Comparison of ENCODE assay signal across 12 cellular contexts in the genomic region with DNA sequence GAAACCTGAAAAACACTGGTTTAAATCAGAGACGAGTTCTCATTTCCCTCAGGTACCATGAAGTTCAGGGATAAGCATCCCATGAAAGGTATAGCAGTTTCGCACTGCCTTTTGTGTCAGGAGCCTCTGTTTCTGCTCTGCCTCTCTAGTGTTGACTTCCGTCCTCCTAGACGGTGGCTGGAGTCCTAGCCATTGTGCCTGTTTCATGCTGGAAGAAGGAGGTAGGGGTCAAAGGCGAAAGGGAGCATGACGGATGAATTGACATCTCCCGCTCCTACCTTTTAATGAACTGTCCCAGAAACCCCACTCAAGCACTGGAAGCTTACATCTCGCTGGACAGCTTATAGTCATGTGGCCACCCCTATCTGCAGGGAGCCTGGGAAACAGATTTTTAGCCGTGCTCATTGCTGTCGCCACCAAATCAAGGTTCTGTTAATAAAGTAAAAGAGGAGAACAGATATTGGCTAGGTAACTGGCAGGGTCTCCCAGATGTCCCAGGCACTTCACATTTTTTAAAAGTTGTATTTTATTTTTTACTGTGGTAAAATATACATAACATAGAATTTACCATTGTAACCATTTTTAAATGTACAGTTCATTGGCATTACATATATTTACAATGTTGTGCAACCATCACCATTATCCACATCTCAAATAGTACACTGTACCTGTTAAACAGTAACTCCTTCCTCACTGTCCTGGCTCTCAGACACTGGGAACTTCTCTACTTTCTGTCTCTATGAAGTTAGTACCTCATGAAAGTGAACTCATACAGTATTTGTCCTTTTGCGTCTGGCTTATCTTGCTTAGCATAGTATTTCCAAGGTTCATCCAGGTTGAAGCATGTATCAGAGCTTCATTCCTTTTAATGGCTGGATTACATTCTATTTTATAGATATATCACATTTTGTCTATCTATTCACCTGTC. TPM values are rescaled to one million over a fixed set of nuclear protein-coding genes. Genes with fewer than 3 reads are reported as not detected.
DNase-seq lines count a peak whose midpoint lies in the region; ATAC-seq and TF ChIP-seq lines count a peak whose summit lies in the region.
"Had no signal": no experiment of that assay in that cellular context is flagged by ENCODE, and none has a peak within 500 bp of the region (broad histone marks: within the 10 kb centered on the region; RNA-seq: fewer than 3 reads in every experiment).

No MANE protein-coding gene starts in this region.

- no peaks in the 10 kb centered on the region for H3K9me2 ChIP-seq in GM23338 (ENCODE audit: insufficient read depth)

- H3K27ac Mint-ChIP-seq in GM23338, result no peak overlapping the region
- H3K27ac Mint-ChIP-seq in activated naive CD8-positive, alpha-beta T cell treated with anti-CD3 and anti-CD28 coated beads, Interleukin-2, amount 10 ng/mL, durations not matched to agents 7 days and 5 days, result peak overlapping the region; percentile 26

- H3K4me3 Mint-ChIP-seq in GM23338, result no peak overlapping the region
- peak overlapping the region; percentile 31 for H3K4me3 Mint-ChIP-seq in activated naive CD8-positive, alpha-beta T cell treated with anti-CD3 and anti-CD28 coated beads, Interleukin-2, amount 10 ng/mL, durations not matched to agents 7 days and 5 days

- CTCF ChIA-PET in AG04450 (lab: Charles Lee), result interaction anchor here (0.6 to 5.6 kb wide), 4 partner anchors 328 to 482 kb away, joined by 5 to 32 read pairs (median 6); no protein-coding TSS in a partner anchor

- H3K4me3 ChIP-seq in AG04450 (ENCODE audit: low read depth, low read length), result no peak overlapping the region
- no peak overlapping the region for H3K4me3 ChIP-seq in GM23338
- H3K4me3 ChIP-seq in mucosa of descending colon, result no peak overlapping the region
- no peak overlapping the region for H3K4me3 ChIP-seq in BE2C (ENCODE audit: low read depth, low read length)
- H3K4me3 ChIP-seq: heart right ventricle had no signal

- peaks cover 5% of the 10 kb centered on the region; the same call in 2 of the 3 replicates for H3K4me1 Mint-ChIP-seq in GM23338
- H3K4me1 Mint-ChIP-seq in activated naive CD8-positive, alpha-beta T cell treated with anti-CD3 and anti-CD28 coated beads, Interleukin-2, amount 10 ng/mL, durations not matched to agents 7 days and 5 days, result peaks cover 48% of the 10 kb centered on the region

- peak overlapping the region; percentile 40; the same call in 1 of the 2 replicates for H2AFZ ChIP-seq in GM23338

- no peaks in the 10 kb centered on the region for H3K9me3 Mint-ChIP-seq in GM23338
- H3K9me3 Mint-ChIP-seq in activated naive CD8-positive, alpha-beta T cell treated with anti-CD3 and anti-CD28 coated beads, Interleukin-2, amount 10 ng/mL, durations not matched to agents 7 days and 5 days, result peaks cover 1% of the 10 kb centered on the region

- H3K79me2 ChIP-seq in GM23338 (replicated peaks; ENCODE audit: insufficient read depth), result no peaks in the 10 kb centered on the region

- H3F3A ChIP-seq in GM23338 (replicated peaks; ENCODE audit: low read depth), result no peaks in the 10 kb centered on the region

- POLR2A ChIA-PET in AG04450 (lab: Yijun Ruan, JAX), result no interaction called here
- POLR2A ChIA-PET in activated naive CD8-positive, alpha-beta T cell treated with anti-CD3 and anti-CD28 coated beads, Interleukin-2, amount 10 ng/mL, durations not matched to agents 7 days and 5 days (lab: Charles Lee), result no interaction called here

- H3K36me3 Mint-ChIP-seq in GM23338 (ENCODE audit: low read depth), result no peaks in the 10 kb centered on the region
- H3K36me3 Mint-ChIP-seq in activated naive CD8-positive, alpha-beta T cell treated with anti-CD3 and anti-CD28 coated beads, Interleukin-2, amount 10 ng/mL, durations not matched to agents 7 days and 5 days, result no peaks in the 10 kb centered on the region

- intact Hi-C loops in mucosa of descending colon (cut with DNase I, micrococcal nuclease) (loop anchor here in 1 of 2 donors (5.0 to 10.0 kb wide), 3 partner anchors 160 to 578 kb away; a partner anchor contains a TSS), cardiac septum (cut with DNase I) (loop anchor here (5.0 kb wide), 1 partner anchor 125 kb away; no protein-coding TSS in a partner anchor)

- no peak overlapping the region for H3K4me2 ChIP-seq in GM23338

- H3K36me3 ChIP-seq in GM23338 (ENCODE audit: insufficient read depth) (no peaks in the 10 kb centered on the region), mucosa of descending colon (ENCODE audit: low read depth) (no peaks in the 10 kb centered on the region), BE2C (no peaks in the 10 kb centered on the region)
- H3K36me3 ChIP-seq: heart right ventricle had no signal

- no peak for TF ChIP-seq CTCF in AG04450 (IDR thresholded peaks at IDR 0.05; ENCODE audit: low read depth, low read length)
- no peak for TF ChIP-seq CTCF in GM23338 (conservative IDR thresholded peaks at IDR 0.05; ENCODE audit: low read depth in 2 of 2)
- TF ChIP-seq CTCF in mucosa of descending colon (IDR thresholded peaks at IDR 0.05), result no peak
- no peak for TF ChIP-seq CTCF in BE2C (IDR thresholded peaks at IDR 0.05; ENCODE audit: low read depth, low read length)

- no peaks in the 10 kb centered on the region for H3K9me3 ChIP-seq in AG04450 (ENCODE audit: control insufficient read depth, insufficient read depth, low read length)
- no peaks in the 10 kb centered on the region for H3K9me3 ChIP-seq in mucosa of descending colon
- no peaks in the 10 kb centered on the region for H3K9me3 ChIP-seq in BE2C
- H3K9me3 ChIP-seq: heart right ventricle had no signal

- DNase-seq in AG04450 (ENCODE audit: low read depth, low spot score), result no peak
- DNase-seq in GM23338 (ENCODE audit: low spot score), result no peak
- no peak for DNase-seq in activated naive CD8-positive, alpha-beta T cell treated with anti-CD3 and anti-CD28 coated beads, Interleukin-2, amount 10 ng/mL, durations not matched to agents 7 days and 5 days
- no peak for DNase-seq in mucosa of descending colon
- no peak for DNase-seq in 8988T
- DNase-seq in BE2C, result no peak
- no peak for DNase-seq in cardiac septum (ENCODE audit: low spot score)
- DNase-seq: COR-L47; stimulated activated naive CD4-positive, alpha-beta T cell had no signal

- ATAC-seq in GM23338, result no peak
- ATAC-seq in activated naive CD8-positive, alpha-beta T cell treated with anti-CD3 and anti-CD28 coated beads, Interleukin-2, amount 10 ng/mL, durations not matched to agents 7 days and 5 days (ENCODE audit: low read depth), result no peak
- ATAC-seq in mucosa of descending colon, result peak; percentile 40
- ATAC-seq in HG02610 (IDR thresholded peaks at IDR 0.05; ENCODE audit: unreplicated experiment), result no peak

- peaks cover 2% of the 10 kb centered on the region for H3K27me3 Mint-ChIP-seq in GM23338 (ENCODE audit: insufficient read depth, low read depth, poor library complexity)
- H3K27me3 Mint-ChIP-seq in activated naive CD8-positive, alpha-beta T cell treated with anti-CD3 and anti-CD28 coated beads, Interleukin-2, amount 10 ng/mL, durations not matched to agents 7 days and 5 days, result peaks cover 2% of the 10 kb centered on the region

- no peaks in the 10 kb centered on the region; the same call in 1 of the 2 replicates for H3K4me1 ChIP-seq in GM23338 (ENCODE audit: insufficient read depth)
- peaks cover 40% of the 10 kb centered on the region for H3K4me1 ChIP-seq in mucosa of descending colon (ENCODE audit: low read depth)
- H3K4me1 ChIP-seq in BE2C, result no peaks in the 10 kb centered on the region

- H4K20me1 ChIP-seq in GM23338 (replicated peaks; ENCODE audit: insufficient read depth), result no peaks in the 10 kb centered on the region

- peaks cover 5% of the 10 kb centered on the region for H3K27me3 ChIP-seq in AG04450 (ENCODE audit: control insufficient read depth, insufficient read depth, low read length)
- no peaks in the 10 kb centered on the region for H3K27me3 ChIP-seq in GM23338 (ENCODE audit: insufficient read depth)
- H3K27me3 ChIP-seq in BE2C, result 0 out of 2 replicates have a peak, but pooled peaks cover 3% of the 10 kb centered on the region
- H3K27me3 ChIP-seq: heart right ventricle had no signal

- H3K27ac ChIP-seq in AG04450 (ENCODE audit: low read depth, low read length), result peak overlapping the region; percentile 86
- H3K27ac ChIP-seq in GM23338 (ENCODE audit: low read depth), result no peak overlapping the region

TF ChIP-seq in GM23338, 12 proteins besides CTCF, POLR2A, EP300 and RAD21:
- TF ChIP-seq EZH2phosphoT487 (IDR thresholded peaks at IDR 0.05; ENCODE audit: unreplicated experiment), result no peak

RNA-seq across cellular contexts. Expression of a gene that starts 55.0 kb away (rescaled TPM):
- polyA plus RNA-seq in AG04450 (2011; rRNA removed) (not detected in 2 replicates), GM23338 (2016; fragmentation: Nextera tagmentation; extraction: Ambion mirVana) (not detected in 2 replicates)
- polyA minus RNA-seq in AG04450 (2011; rRNA and poly(A)+ RNA removed), result not detected in 2 replicates
- total RNA-seq in GM23338 (2014; rRNA removed; shearing (Covaris generic)), result not detected in 2 replicates
- 1 to 10 TPM; 7.3 to 7.6 TPM for total RNA-seq in activated naive CD8-positive, alpha-beta T cell treated with anti-CD3 and anti-CD28 coated beads, Interleukin-2, amount 10 ng/mL, durations not matched to agents 7 days and 5 days
- total RNA-seq in mucosa of descending colon (under 1 TPM; 0.14 to 0.96 (median 0.51) TPM), cardiac septum (not detected)
- not detected for polyA plus RNA-seq in BE2C (2012; ENCODE audit: insufficient read depth, insufficient read length, low read depth)
- polyA plus RNA-seq: aorta had no signal
